In genomic region chrX:37380256-37380655, GRCh38 we compare ENCODE assay signal across 20 cellular contexts. TPM values are rescaled to one million over a fixed set of nuclear protein-coding genes. Genes with fewer than 3 reads are reported as not detected.
"Had no signal": no experiment of that assay in that cellular context is flagged by ENCODE, and none has a peak within 500 bp of the region (broad histone marks: within the 10 kb centered on the region; RNA-seq: fewer than 3 reads in every experiment).

No MANE protein-coding gene starts in this region.

- H3K27me3 Mint-ChIP-seq: activated naive CD8-positive, alpha-beta T cell treated with anti-CD3 and anti-CD28 coated beads, Interleukin-2, amount 10 ng/mL, durations not matched to agents 7 days and 5 days; central memory CD8-positive, alpha-beta T cell had no signal

- ATAC-seq: activated CD4-positive, CD25-positive, alpha-beta regulatory T cell treated with anti-CD3 and anti-CD28 coated beads, Interleukin-2, amount 50 U/mL, for 24 hours; activated CD8-positive, alpha-beta T cell treated with anti-CD3 and anti-CD28 coated beads, Interleukin-2, amount 10 ng/mL, durations not matched to agents 7 days and 5 days had no signal

- H3K27me3 ChIP-seq: adrenal gland, MG63, SJSA1 had no signal

- H3K9me3 ChIP-seq: adrenal gland, MG63, SJSA1 had no signal

- H3K36me3 Mint-ChIP-seq: activated naive CD8-positive, alpha-beta T cell treated with anti-CD3 and anti-CD28 coated beads, Interleukin-2, amount 10 ng/mL, durations not matched to agents 7 days and 5 days had no signal

- H3K4me1 Mint-ChIP-seq: activated naive CD8-positive, alpha-beta T cell treated with anti-CD3 and anti-CD28 coated beads, Interleukin-2, amount 10 ng/mL, durations not matched to agents 7 days and 5 days; central memory CD8-positive, alpha-beta T cell had no signal

- H3K36me3 ChIP-seq: adrenal gland, MG63, SJSA1 had no signal

- H3K27ac ChIP-seq: adrenal gland, SJSA1 had no signal

- H3K27ac Mint-ChIP-seq: activated CD8-positive, alpha-beta T cell treated with anti-CD3 and anti-CD28 coated beads, Interleukin-2, amount 10 ng/mL, durations not matched to agents 7 days and 5 days; activated naive CD8-positive, alpha-beta T cell treated with anti-CD3 and anti-CD28 coated beads, Interleukin-2, amount 10 ng/mL, durations not matched to agents 7 days and 5 days; T-helper 1 cell treated with Interleukin-12 subunit alpha and Interleukin-12 subunit beta and Interleukin-4 antibody, amounts not matched to agents 30 μg/mL and 1 μg/mL, for 36 hours had no signal

- H3K9me3 Mint-ChIP-seq: T-helper 1 cell treated with Interleukin-12 subunit alpha and Interleukin-12 subunit beta and Interleukin-4 antibody, amounts not matched to agents 30 μg/mL and 1 μg/mL, for 36 hours had no signal

- H3K4me3 ChIP-seq: adrenal gland, MG63, SJSA1 had no signal

- H3K4me3 Mint-ChIP-seq: activated CD8-positive, alpha-beta T cell treated with anti-CD3 and anti-CD28 coated beads, Interleukin-2, amount 10 ng/mL, durations not matched to agents 7 days and 5 days; activated naive CD8-positive, alpha-beta T cell treated with anti-CD3 and anti-CD28 coated beads, Interleukin-2, amount 10 ng/mL, durations not matched to agents 7 days and 5 days; central memory CD8-positive, alpha-beta T cell; T-helper 1 cell treated with Interleukin-12 subunit alpha and Interleukin-12 subunit beta and Interleukin-4 antibody, amounts not matched to agents 30 μg/mL and 1 μg/mL, for 36 hours had no signal

- DNase-seq: activated CD4-positive, alpha-beta T cell treated with anti-CD3 and anti-CD28 coated beads for 4 hours; activated CD8-positive, alpha-beta memory T cell treated with anti-CD3 and anti-CD28 coated beads, Interleukin-2, amount 50 U/mL, for 48 hours; activated CD8-positive, alpha-beta T cell treated with anti-CD3 and anti-CD28 coated beads, Interleukin-2, amount 10 ng/mL, durations not matched to agents 7 days and 5 days; activated naive CD4-positive, alpha-beta T cell treated with anti-CD3 and anti-CD28 coated beads, Interleukin-2, amount 50 U/mL, for 16 hours; activated naive CD8-positive, alpha-beta T cell treated with anti-CD3 and anti-CD28 coated beads, Interleukin-2, amount 10 ng/mL, durations not matched to agents 7 days and 5 days; activated T-cell treated with anti-CD3 and anti-CD28 coated beads, Interleukin-2, amount 50 U/mL, for 1 hour; anterior cingulate cortex; MG63; MV-4-11; NCI-H1092 treated with DMSO at 0.1 percent for 48 hours; NCI-H1417 treated with DMSO at 0.1 percent for 48 hours; NCI-H1694; NCI-H510A treated with DMSO at 0.1 percent for 48 hours; NCI-H69; NK-92 treated with Interleukin-12 subunit alpha and Interleukin-12 subunit beta, amount 100 ng/mL, for 24 hours had no signal

RNA-seq across cellular contexts. Expression of gene PRRG1, which starts 31.1 kb away (rescaled TPM):
- total RNA-seq: activated CD8-positive, alpha-beta T cell treated with anti-CD3 and anti-CD28 coated beads, Interleukin-2, amount 10 ng/mL, durations not matched to agents 7 days and 5 days; activated naive CD8-positive, alpha-beta T cell treated with anti-CD3 and anti-CD28 coated beads, Interleukin-2, amount 10 ng/mL, durations not matched to agents 7 days and 5 days had no signal
